ENCODE assay signal across 17 cellular contexts in genomic region chr10:45997994-45998763, GRCh38. TPM values are rescaled to one million over a fixed set of nuclear protein-coding genes. Genes with fewer than 3 reads are reported as not detected.
DNase-seq lines count a peak whose midpoint lies in the region; ATAC-seq, FAIRE-seq and TF ChIP-seq lines count a peak whose summit lies in the region.
"Had no signal": no experiment of that assay in that cellular context is flagged by ENCODE, and none has a peak within 500 bp of the region (broad histone marks: within the 10 kb centered on the region; RNA-seq: fewer than 3 reads in every experiment).

No MANE protein-coding gene starts in this region.

- POLR2A ChIA-PET in K562 (lab: Yijun Ruan, JAX) = interaction anchor here (0.9 kb wide), 1 partner anchor 66 kb away, joined by 3 read pairs; no protein-coding TSS in a partner anchor
- POLR2A ChIA-PET in HepG2 (lab: Yijun Ruan, JAX) = interaction anchor here (1.3 to 2.4 kb wide), 4 partner anchors 9 to 24 kb away, joined by 3 to 23 read pairs (median 6); no protein-coding TSS in a partner anchor

- TF ChIP-seq CTCF in K562 (IDR thresholded peaks at IDR 0.05 in 2 of 3, conservative IDR thresholded peaks at IDR 0.05 in 1 of 3; ENCODE audit: insufficient read depth in 2 of 3, low read depth in 1 of 3, low read length in 3 of 3) = no peak
- TF ChIP-seq CTCF in HepG2 (CRISPR knock-in tag; IDR thresholded peaks at IDR 0.05) = no peak

- H3K36me3 ChIP-seq in K562 (ENCODE audit: control insufficient read depth, insufficient read depth, low read length) = peaks cover 71% of the 10 kb centered on the region
- H3K36me3 ChIP-seq in HepG2 (replicated peaks in 1 of 2; ENCODE audit: control insufficient read depth in 1 of 2, insufficient read depth in 2 of 2, low read length in 2 of 2) = peaks cover 0 to 10% of the 10 kb centered on the region in 2 experiments; a peak in 2 of 5 replicates

- WGBS in K562 (ENCODE audit: insufficient coverage, low coverage, missing lambda C conversion rate) = 74% methylated on average over 5 of the region's 5 CpGs
- under 1% methylated on average over 5 of the region's 5 CpGs for WGBS in HepG2 (ENCODE audit: low lambda C conversion rate)

- no peaks in the 10 kb centered on the region for H3K27me3 Mint-ChIP-seq in activated naive CD8-positive, alpha-beta T cell
- H3K27me3 Mint-ChIP-seq in activated naive CD8-positive, alpha-beta T cell treated with anti-CD3 and anti-CD28 coated beads for 36 hours = no peaks in the 10 kb centered on the region
- H3K27me3 Mint-ChIP-seq in activated T-helper 17 cell treated with anti-CD3 and anti-CD28 coated beads, Interleukin-2, amount 50 U/mL, for 72 hours = no peaks in the 10 kb centered on the region
- H3K27me3 Mint-ChIP-seq: IgD-negative memory B cell had no signal

- peaks cover 16% of the 10 kb centered on the region for H3K36me3 Mint-ChIP-seq in activated naive CD8-positive, alpha-beta T cell
- peaks cover 39% of the 10 kb centered on the region for H3K36me3 Mint-ChIP-seq in activated naive CD8-positive, alpha-beta T cell treated with anti-CD3 and anti-CD28 coated beads for 36 hours
- H3K36me3 Mint-ChIP-seq in activated T-helper 17 cell treated with anti-CD3 and anti-CD28 coated beads, Interleukin-2, amount 50 U/mL, for 72 hours (ENCODE audit: low read depth) = peaks cover 87% of the 10 kb centered on the region

- peaks cover 40% of the 10 kb centered on the region for H3K79me2 ChIP-seq in K562 (ENCODE audit: control insufficient read depth, insufficient read depth, low read length)
- peaks cover 2% of the 10 kb centered on the region for H3K79me2 ChIP-seq in HepG2 (ENCODE audit: insufficient read depth, low read length)

- H2AFZ ChIP-seq in K562 (ENCODE audit: low read depth, low read length) (no peak overlapping the region), HepG2 (ENCODE audit: low read length) (no peak overlapping the region)

- H3K27me3 ChIP-seq in K562 (ENCODE audit: control insufficient read depth in 2 of 2, insufficient read depth in 2 of 2, low read length in 2 of 2) (no peaks in the 10 kb centered on the region), HepG2 (ENCODE audit: control insufficient read depth in 1 of 2, insufficient read depth in 2 of 2, low read length in 2 of 2) (no peaks in the 10 kb centered on the region)
- H3K27me3 ChIP-seq: SJSA1 had no signal

- ATAC-seq in K562 = no peak
- ATAC-seq in HepG2 = peak; percentile 87
- no peak for ATAC-seq in activated T-helper 17 cell treated with anti-CD3 and anti-CD28 coated beads, Interleukin-2, amount 50 U/mL, for 72 hours (replicated peaks)
- no peak for ATAC-seq in GM19455 (IDR thresholded peaks at IDR 0.05; ENCODE audit: unreplicated experiment)

- DNase-seq in activated naive CD8-positive, alpha-beta T cell treated with anti-CD3 and anti-CD28 coated beads for 36 hours = no peak
- DNase-seq in K562 (ENCODE audit: extremely low read depth in 1 of 4, low spot score in 3 of 4) (peak in 1 of 4 experiments; percentile 4), HepG2 (ENCODE audit: low spot score) (peak; percentile 98), GM12892 (ENCODE audit: insufficient read length) (no peak), NCI-H2081 (lab: John Stamatoyannopoulos, UW) (no peak)
- DNase-seq: C1 segment of cervical spinal cord, DMS53, MV-4-11, NCI-H1417 treated with DMSO at 0.1 percent for 48 hours, NCI-H2107, NCI-H345 had no signal

- peak overlapping the region; percentile 72 for H3K27ac Mint-ChIP-seq in activated naive CD8-positive, alpha-beta T cell
- H3K27ac Mint-ChIP-seq in activated naive CD8-positive, alpha-beta T cell treated with anti-CD3 and anti-CD28 coated beads for 36 hours = no peak overlapping the region
- no peak overlapping the region for H3K27ac Mint-ChIP-seq in activated T-helper 17 cell treated with anti-CD3 and anti-CD28 coated beads, Interleukin-2, amount 50 U/mL, for 72 hours

- BruUV-seq in K562 (replicated peaks; lab: Mats Ljungman, UMichigan) (TSS peak; percentile 1), HepG2 (replicated peaks; lab: Mats Ljungman, UMichigan) (no TSS peak)

- H3K9ac ChIP-seq in K562 (ENCODE audit: insufficient read depth in 1 of 2, low read depth in 2 of 2, low read length in 2 of 2) (no peak overlapping the region), HepG2 (ENCODE audit: insufficient read depth, low read depth, low read length) (peak overlapping the region; percentile 50)

- no peak for TF ChIP-seq RAD21 in K562 (CRISPR knock-in tag; conservative IDR thresholded peaks at IDR 0.05 in 1 of 2, IDR thresholded peaks at IDR 0.05 in 1 of 2)
- no peak; the same call in 1 of the 2 replicates for TF ChIP-seq RAD21 in HepG2 (CRISPR knock-in tag; IDR thresholded peaks at IDR 0.05)

- TF ChIP-seq EP300 in K562 (IDR thresholded peaks at IDR 0.05; ENCODE audit: low read length) (no peak), HepG2 (IDR thresholded peaks at IDR 0.05; ENCODE audit: low read depth in 2 of 2, low read length in 2 of 2) (peak; percentile 56 to 99; a peak in 3 of 4 replicates), HepG2 (CRISPR knock-in tag; IDR thresholded peaks at IDR 0.05; ENCODE audit: borderline replicate concordance) (peak; percentile 95)

- no peak for FAIRE-seq in K562 (lab: Jason Lieb, UNC)
- no peak for FAIRE-seq in HepG2 (lab: Jason Lieb, UNC)
- no peak for FAIRE-seq in GM12892 (lab: Jason Lieb, UNC)
- FAIRE-seq: A204.1 had no signal

- H3K9me3 ChIP-seq in K562 (replicated peaks; ENCODE audit: control insufficient read depth, insufficient read depth, low read depth, low read length) (0 out of 2 replicates have a peak, but pooled peaks cover 2% of the 10 kb centered on the region), HepG2 (ENCODE audit: low read length) (no peaks in the 10 kb centered on the region)
- H3K9me3 ChIP-seq: SJSA1 had no signal

- H3K9me3 Mint-ChIP-seq in activated naive CD8-positive, alpha-beta T cell (ENCODE audit: low read depth) = no peaks in the 10 kb centered on the region
- peaks cover 2% of the 10 kb centered on the region for H3K9me3 Mint-ChIP-seq in activated naive CD8-positive, alpha-beta T cell treated with anti-CD3 and anti-CD28 coated beads for 36 hours
- H3K9me3 Mint-ChIP-seq in activated T-helper 17 cell treated with anti-CD3 and anti-CD28 coated beads, Interleukin-2, amount 50 U/mL, for 72 hours = no peaks in the 10 kb centered on the region

- H3K9me1 ChIP-seq in K562 (ENCODE audit: control insufficient read depth, insufficient read depth, low read length) = no peaks in the 10 kb centered on the region

- no peak overlapping the region for H3K4me3 Mint-ChIP-seq in activated naive CD8-positive, alpha-beta T cell
- no peak overlapping the region for H3K4me3 Mint-ChIP-seq in activated naive CD8-positive, alpha-beta T cell treated with anti-CD3 and anti-CD28 coated beads for 36 hours
- H3K4me3 Mint-ChIP-seq in activated T-helper 17 cell treated with anti-CD3 and anti-CD28 coated beads, Interleukin-2, amount 50 U/mL, for 72 hours = no peak overlapping the region
- H3K4me3 Mint-ChIP-seq: IgD-negative memory B cell had no signal

- TF ChIP-seq POLR2A in K562 (conservative IDR thresholded peaks at IDR 0.05) = no peak
- TF ChIP-seq POLR2A in HepG2 (IDR thresholded peaks at IDR 0.05; ENCODE audit: insufficient read depth in 1 of 2, low read depth in 2 of 2, low read length in 2 of 2) = no peak
- no peak for TF ChIP-seq POLR2A in GM12892 (IDR thresholded peaks at IDR 0.05; ENCODE audit: low read depth, low read length)

- H3K4me2 ChIP-seq in K562 (ENCODE audit: insufficient read depth, low read length) (no peak overlapping the region), HepG2 (ENCODE audit: low read depth, low read length) (peak overlapping the region; percentile 70)

- H3K27ac ChIP-seq in K562 (ENCODE audit: extremely low read depth, low read depth, low read length) (peak overlapping the region; percentile 19; the same call in 1 of the 3 replicates), HepG2 (ENCODE audit: extremely low read length, insufficient read depth, low read length) (peak overlapping the region; percentile 77)
- H3K27ac ChIP-seq: SJSA1 had no signal

- CTCF ChIA-PET in K562 (lab: Yijun Ruan, JAX; ENCODE audit: low intra/inter-chr PET ratio) (no interaction called here), HepG2 (lab: Yijun Ruan, JAX; ENCODE audit: low intra/inter-chr PET ratio, low total read pairs) (no interaction called here)

- no peaks in the 10 kb centered on the region for H3K4me1 Mint-ChIP-seq in activated naive CD8-positive, alpha-beta T cell (ENCODE audit: low read depth)
- H3K4me1 Mint-ChIP-seq in activated naive CD8-positive, alpha-beta T cell treated with anti-CD3 and anti-CD28 coated beads for 36 hours = no peaks in the 10 kb centered on the region
- H3K4me1 Mint-ChIP-seq in activated T-helper 17 cell treated with anti-CD3 and anti-CD28 coated beads, Interleukin-2, amount 50 U/mL, for 72 hours = no peaks in the 10 kb centered on the region

- H3K4me3 ChIP-seq in K562 (no peak overlapping the region), HepG2 (replicated peaks in 1 of 3; ENCODE audit: insufficient read depth in 1 of 3, low read depth in 2 of 3, low read length in 3 of 3) (peak overlapping the region in 1 of 3 experiments; percentile 2; a peak in 1 of 6 replicates)
- H3K4me3 ChIP-seq: SJSA1 had no signal

- H3K4me1 ChIP-seq in K562 (replicated peaks in 1 of 2; ENCODE audit: control insufficient read depth in 2 of 2, insufficient read depth in 2 of 2, low read length in 2 of 2) (peaks cover 16 to 36% of the 10 kb centered on the region in 2 experiments; a peak in 4 of 5 replicates), HepG2 (ENCODE audit: insufficient read depth, low read length) (peaks cover 72% of the 10 kb centered on the region)
- H3K4me1 ChIP-seq: SJSA1 had no signal

- in situ Hi-C loops in K562 (cut with MboI) = loop anchor here (5.0 kb wide), 1 partner anchor 131 kb away; no protein-coding TSS in a partner anchor
- in situ Hi-C loops in HepG2 (cut with HindIII; ENCODE audit: extremely low pct_ligation_motif_present, low pct_unique_long_range_greater_than_20kb) = no loop called here

- H4K20me1 ChIP-seq in K562 (replicated peaks; ENCODE audit: control insufficient read depth, insufficient read depth, low read length) = no peaks in the 10 kb centered on the region
- H4K20me1 ChIP-seq in HepG2 (ENCODE audit: insufficient read depth, low read length) = no peaks in the 10 kb centered on the region

- intact Hi-C loops in K562 (cut with micrococcal nuclease) (no loop called here), HepG2 (cut with micrococcal nuclease; ENCODE audit: unreplicated experiment) (loop anchor here (1.0 kb wide), 1 partner anchor 23 kb away; no protein-coding TSS in a partner anchor)

RNA-seq across cellular contexts. Expression of gene TIMM23, which starts 25.9 kb away (rescaled TPM):
- total RNA-seq in activated naive CD8-positive, alpha-beta T cell treated with anti-CD3 and anti-CD28 coated beads for 36 hours = 100 to 1,000 TPM; 115 to 117 TPM
- 53.0 and 71.7 TPM in 2 replicates for total RNA-seq in K562 (2011; cell fraction: chromatin; rRNA removed; ENCODE audit: low replicate concordance)
- total RNA-seq in K562 (2011; cell fraction: nucleolus; rRNA removed) = 60.0 and 64.7 TPM in 2 replicates
- 77.5 and 101 TPM in 2 replicates for total RNA-seq in K562 (2011; cell fraction: nucleoplasm; rRNA removed)
- total RNA-seq in K562 (2014; rRNA removed) = 183 and 192 TPM in 2 replicates
- 150 and 165 TPM in 2 replicates for total RNA-seq in K562 (2014; rRNA removed; fragmentation: Illumina TruSeq; extraction: Trizol)
- total RNA-seq in K562 (2015; rRNA removed; fragmentation: Illumina TruSeq; extraction: Trizol) = 147 and 161 TPM in 2 replicates
- total RNA-seq in K562 (2021) = 148 and 150 TPM in 2 replicates
- polyA plus RNA-seq in K562 (2011; rRNA removed) = 186 and 280 TPM in 2 replicates
- 122 and 200 TPM in 2 replicates for polyA plus RNA-seq in K562 (2011; cell fraction: cytosol; rRNA removed)
- 45.3 and 66.2 TPM in 2 replicates for polyA plus RNA-seq in K562 (2011; cell fraction: nucleus; rRNA removed)
- polyA plus RNA-seq in K562 (2012) = 97.4 and 157 TPM in 2 replicates
- 214 and 226 TPM in 2 replicates for polyA plus RNA-seq in K562 (2014; fragmentation: Illumina TruSeq; extraction: Trizol)
- 100 to 1,000 TPM; 158 to 214 TPM for polyA plus RNA-seq in K562 (2014; fragmentation: Nextera tagmentation; extraction: Ambion mirVana)
- 230 and 238 TPM in 2 replicates for polyA plus RNA-seq in K562 (2014; rRNA removed)
- polyA minus RNA-seq in K562 (2011; rRNA and poly(A)+ RNA removed) = 176 and 223 TPM in 2 replicates
- polyA minus RNA-seq in K562 (2011; cell fraction: cytosol; rRNA and poly(A)+ RNA removed) = 56.4 and 87.4 TPM in 2 replicates
- 29.2 and 43.0 TPM in 2 replicates for polyA minus RNA-seq in K562 (2011; cell fraction: nucleus; rRNA and poly(A)+ RNA removed)
- total RNA-seq in HepG2 (2016; rRNA removed; fragmentation: Illumina TruSeq; extraction: Trizol) = 98.6 and 105 TPM in 2 replicates
- total RNA-seq in HepG2 (2016; cell fraction: cytosol; rRNA removed; fragmentation: Illumina TruSeq; extraction: Trizol; ENCODE audit: low read depth) = 38.4 and 41.4 TPM in 2 replicates
- 102 and 111 TPM in 2 replicates for total RNA-seq in HepG2 (2016; cell fraction: insoluble cytoplasmic fraction; rRNA removed; fragmentation: Illumina TruSeq; extraction: Trizol)
- total RNA-seq in HepG2 (2016; cell fraction: membrane; rRNA removed; fragmentation: Illumina TruSeq; extraction: Trizol) = 49.4 and 51.1 TPM in 2 replicates
- total RNA-seq in HepG2 (2016; cell fraction: nucleus; rRNA removed; fragmentation: Illumina TruSeq; extraction: Trizol) = 65.9 and 68.3 TPM in 2 replicates
- polyA plus RNA-seq in HepG2 (2011; rRNA removed) = 59.1 and 80.2 TPM in 2 replicates
- 55.4 and 78.1 TPM in 2 replicates for polyA plus RNA-seq in HepG2 (2011; cell fraction: cytosol; rRNA removed)
- polyA plus RNA-seq in HepG2 (2011; cell fraction: nucleus; rRNA removed) = 19.7 and 23.5 TPM in 2 replicates
- 63.5 and 76.7 TPM in 2 replicates for polyA plus RNA-seq in HepG2 (2012)
- polyA plus RNA-seq in HepG2 (2016; cell fraction: cytosol; fragmentation: Illumina TruSeq; extraction: Trizol; ENCODE audit: low read depth) = 32.7 and 33.7 TPM in 2 replicates
- polyA plus RNA-seq in HepG2 (2016; cell fraction: insoluble cytoplasmic fraction; fragmentation: Illumina TruSeq; extraction: Trizol; ENCODE audit: low read depth) = 126 and 140 TPM in 2 replicates
- polyA plus RNA-seq in HepG2 (2016; cell fraction: membrane; fragmentation: Illumina TruSeq; extraction: Trizol; ENCODE audit: low read depth) = 42.9 and 45.4 TPM in 2 replicates
- 119 and 120 TPM in 2 replicates for polyA plus RNA-seq in HepG2 (2016; cell fraction: nucleus; fragmentation: Illumina TruSeq; extraction: Trizol; ENCODE audit: insufficient read depth, low read depth)
- polyA minus RNA-seq in HepG2 (2011; rRNA and poly(A)+ RNA removed; ENCODE audit: low replicate concordance) = 27.0 and 73.4 TPM in 2 replicates
- polyA minus RNA-seq in HepG2 (2011; cell fraction: cytosol; rRNA and poly(A)+ RNA removed) = 35.2 and 36.4 TPM in 2 replicates
- polyA minus RNA-seq in HepG2 (2011; cell fraction: nucleus; rRNA and poly(A)+ RNA removed) = 32.4 and 33.3 TPM in 2 replicates
- total RNA-seq in activated T-helper 17 cell treated with anti-CD3 and anti-CD28 coated beads, Interleukin-2, amount 50 U/mL, for 72 hours = 10 to 100 TPM; 32.0 to 86.0 TPM
- polyA plus RNA-seq in GM12892 (2012; ENCODE audit: missing spikeins) = 92.3 TPM

RNA-seq across cellular contexts. Expression of gene NCOA4, which starts 32.2 kb away (rescaled TPM):
- 100 to 1,000 TPM; 109 to 111 TPM for total RNA-seq in activated naive CD8-positive, alpha-beta T cell treated with anti-CD3 and anti-CD28 coated beads for 36 hours
- 56.1 and 85.1 TPM in 2 replicates for total RNA-seq in K562 (2011; cell fraction: chromatin; rRNA removed; ENCODE audit: low replicate concordance)
- total RNA-seq in K562 (2011; cell fraction: nucleolus; rRNA removed) = 49.9 and 53.6 TPM in 2 replicates
- 62.1 and 74.5 TPM in 2 replicates for total RNA-seq in K562 (2011; cell fraction: nucleoplasm; rRNA removed)
- total RNA-seq in K562 (2014; rRNA removed) (136 and 144 TPM in 2 replicates), K562 (2014; rRNA removed; fragmentation: Illumina TruSeq; extraction: Trizol) (200 and 222 TPM in 2 replicates), K562 (2015; rRNA removed; fragmentation: Illumina TruSeq; extraction: Trizol) (169 and 182 TPM in 2 replicates), K562 (2021) (136 TPM in 2 replicates), HepG2 (2016; rRNA removed; fragmentation: Illumina TruSeq; extraction: Trizol) (306 and 519 TPM in 2 replicates)
- polyA plus RNA-seq in K562 (2011; rRNA removed) (237 and 283 TPM in 2 replicates), K562 (2014; fragmentation: Illumina TruSeq; extraction: Trizol) (146 and 181 TPM in 2 replicates), K562 (2014; fragmentation: Nextera tagmentation; extraction: Ambion mirVana) (100 to 1,000 TPM; 126 to 196 TPM), K562 (2014; rRNA removed) (89.8 and 108 TPM in 2 replicates), HepG2 (2011; rRNA removed) (324 and 400 TPM in 2 replicates)
- polyA plus RNA-seq in K562 (2011; cell fraction: cytosol; rRNA removed) = 98.1 and 135 TPM in 2 replicates
- polyA plus RNA-seq in K562 (2011; cell fraction: nucleus; rRNA removed) = 64.2 and 91.5 TPM in 2 replicates
- 122 and 153 TPM in 2 replicates for polyA plus RNA-seq in K562 (2012)
- polyA minus RNA-seq in K562 (2011; rRNA and poly(A)+ RNA removed) = 332 and 338 TPM in 2 replicates
- polyA minus RNA-seq in K562 (2011; cell fraction: cytosol; rRNA and poly(A)+ RNA removed) = 120 and 132 TPM in 2 replicates
- 29.6 and 65.0 TPM in 2 replicates for polyA minus RNA-seq in K562 (2011; cell fraction: nucleus; rRNA and poly(A)+ RNA removed)
- 41.5 and 47.9 TPM in 2 replicates for total RNA-seq in HepG2 (2016; cell fraction: cytosol; rRNA removed; fragmentation: Illumina TruSeq; extraction: Trizol; ENCODE audit: low read depth)
- 301 and 511 TPM in 2 replicates for total RNA-seq in HepG2 (2016; cell fraction: insoluble cytoplasmic fraction; rRNA removed; fragmentation: Illumina TruSeq; extraction: Trizol)
- 139 and 156 TPM in 2 replicates for total RNA-seq in HepG2 (2016; cell fraction: membrane; rRNA removed; fragmentation: Illumina TruSeq; extraction: Trizol)
- 164 and 168 TPM in 2 replicates for total RNA-seq in HepG2 (2016; cell fraction: nucleus; rRNA removed; fragmentation: Illumina TruSeq; extraction: Trizol)
- polyA plus RNA-seq in HepG2 (2011; cell fraction: cytosol; rRNA removed) = 198 and 289 TPM in 2 replicates
- polyA plus RNA-seq in HepG2 (2011; cell fraction: nucleus; rRNA removed) = 115 and 150 TPM in 2 replicates
- polyA plus RNA-seq in HepG2 (2012) = 250 and 343 TPM in 2 replicates
- polyA plus RNA-seq in HepG2 (2016; cell fraction: cytosol; fragmentation: Illumina TruSeq; extraction: Trizol; ENCODE audit: low read depth) = 15.2 and 17.3 TPM in 2 replicates
- polyA plus RNA-seq in HepG2 (2016; cell fraction: insoluble cytoplasmic fraction; fragmentation: Illumina TruSeq; extraction: Trizol; ENCODE audit: low read depth) = 352 and 368 TPM in 2 replicates
- 48.5 and 57.6 TPM in 2 replicates for polyA plus RNA-seq in HepG2 (2016; cell fraction: membrane; fragmentation: Illumina TruSeq; extraction: Trizol; ENCODE audit: low read depth)
- 161 and 162 TPM in 2 replicates for polyA plus RNA-seq in HepG2 (2016; cell fraction: nucleus; fragmentation: Illumina TruSeq; extraction: Trizol; ENCODE audit: insufficient read depth, low read depth)
- 203 and 487 TPM in 2 replicates for polyA minus RNA-seq in HepG2 (2011; rRNA and poly(A)+ RNA removed; ENCODE audit: low replicate concordance)
- 356 and 419 TPM in 2 replicates for polyA minus RNA-seq in HepG2 (2011; cell fraction: cytosol; rRNA and poly(A)+ RNA removed)
- 163 and 303 TPM in 2 replicates for polyA minus RNA-seq in HepG2 (2011; cell fraction: nucleus; rRNA and poly(A)+ RNA removed)
- 100 to 1,000 TPM in 1 of 2 donors, 10 to 100 TPM in 1; 74.0 to 114 TPM for total RNA-seq in activated T-helper 17 cell treated with anti-CD3 and anti-CD28 coated beads, Interleukin-2, amount 50 U/mL, for 72 hours
- 65.1 TPM for polyA plus RNA-seq in GM12892 (2012; ENCODE audit: missing spikeins)

RNA-seq across cellular contexts. Expression of gene MSMB, which starts 47.9 kb away (rescaled TPM):
- not detected for total RNA-seq in activated naive CD8-positive, alpha-beta T cell treated with anti-CD3 and anti-CD28 coated beads for 36 hours
- not detected in 2 replicates for total RNA-seq in K562 (2011; cell fraction: chromatin; rRNA removed; ENCODE audit: low replicate concordance)
- total RNA-seq in K562 (2011; cell fraction: nucleolus; rRNA removed) = not detected in 2 replicates
- total RNA-seq in K562 (2011; cell fraction: nucleoplasm; rRNA removed) = not detected in 2 replicates
- total RNA-seq in K562 (2014; rRNA removed) = not detected in 2 replicates
- not detected in 2 replicates for total RNA-seq in K562 (2014; rRNA removed; fragmentation: Illumina TruSeq; extraction: Trizol)
- total RNA-seq in K562 (2015; rRNA removed; fragmentation: Illumina TruSeq; extraction: Trizol) = not detected in 2 replicates
- total RNA-seq in K562 (2021) = not detected in 2 replicates
- not detected in 2 replicates for polyA plus RNA-seq in K562 (2011; rRNA removed)
- polyA plus RNA-seq in K562 (2011; cell fraction: cytosol; rRNA removed) = not detected in 2 replicates
- not detected in 2 replicates for polyA plus RNA-seq in K562 (2011; cell fraction: nucleus; rRNA removed)
- 0.21 and 0.53 TPM in 2 replicates for polyA plus RNA-seq in K562 (2012)
- not detected in 2 replicates for polyA plus RNA-seq in K562 (2014; fragmentation: Illumina TruSeq; extraction: Trizol)
- polyA plus RNA-seq in K562 (2014; fragmentation: Nextera tagmentation; extraction: Ambion mirVana) = under 1 TPM in 1 of 2 experiments, not detected in 1; 0.21 TPM
- 0.60 TPM in 1 of 2 replicates, not detected in the other for polyA plus RNA-seq in K562 (2014; rRNA removed)
- not detected in 2 replicates for polyA minus RNA-seq in K562 (2011; rRNA and poly(A)+ RNA removed)
- not detected in 2 replicates for polyA minus RNA-seq in K562 (2011; cell fraction: cytosol; rRNA and poly(A)+ RNA removed)
- polyA minus RNA-seq in K562 (2011; cell fraction: nucleus; rRNA and poly(A)+ RNA removed) = not detected in 2 replicates
- not detected in 2 replicates for total RNA-seq in HepG2 (2016; rRNA removed; fragmentation: Illumina TruSeq; extraction: Trizol)
- total RNA-seq in HepG2 (2016; cell fraction: cytosol; rRNA removed; fragmentation: Illumina TruSeq; extraction: Trizol; ENCODE audit: low read depth) = not detected in 2 replicates
- total RNA-seq in HepG2 (2016; cell fraction: insoluble cytoplasmic fraction; rRNA removed; fragmentation: Illumina TruSeq; extraction: Trizol) = not detected in 2 replicates
- total RNA-seq in HepG2 (2016; cell fraction: membrane; rRNA removed; fragmentation: Illumina TruSeq; extraction: Trizol) = not detected in 2 replicates
- not detected in 2 replicates for total RNA-seq in HepG2 (2016; cell fraction: nucleus; rRNA removed; fragmentation: Illumina TruSeq; extraction: Trizol)
- 0.84 and 1.3 TPM in 2 replicates for polyA plus RNA-seq in HepG2 (2011; rRNA removed)
- polyA plus RNA-seq in HepG2 (2011; cell fraction: cytosol; rRNA removed) = not detected in 2 replicates
- polyA plus RNA-seq in HepG2 (2011; cell fraction: nucleus; rRNA removed) = not detected in 2 replicates
- polyA plus RNA-seq in HepG2 (2012) = 4.1 and 8.1 TPM in 2 replicates
- polyA plus RNA-seq in HepG2 (2016; cell fraction: cytosol; fragmentation: Illumina TruSeq; extraction: Trizol; ENCODE audit: low read depth) = not detected in 2 replicates
- polyA plus RNA-seq in HepG2 (2016; cell fraction: insoluble cytoplasmic fraction; fragmentation: Illumina TruSeq; extraction: Trizol; ENCODE audit: low read depth) = not detected in 2 replicates
- polyA plus RNA-seq in HepG2 (2016; cell fraction: membrane; fragmentation: Illumina TruSeq; extraction: Trizol; ENCODE audit: low read depth) = not detected in 2 replicates
- polyA plus RNA-seq in HepG2 (2016; cell fraction: nucleus; fragmentation: Illumina TruSeq; extraction: Trizol; ENCODE audit: insufficient read depth, low read depth) = not detected in 2 replicates
- polyA minus RNA-seq in HepG2 (2011; rRNA and poly(A)+ RNA removed; ENCODE audit: low replicate concordance) = not detected in 2 replicates
- polyA minus RNA-seq in HepG2 (2011; cell fraction: cytosol; rRNA and poly(A)+ RNA removed) = not detected in 2 replicates
- not detected in 2 replicates for polyA minus RNA-seq in HepG2 (2011; cell fraction: nucleus; rRNA and poly(A)+ RNA removed)
- not detected for total RNA-seq in activated T-helper 17 cell treated with anti-CD3 and anti-CD28 coated beads, Interleukin-2, amount 50 U/mL, for 72 hours
- polyA plus RNA-seq in GM12892 (2012; ENCODE audit: missing spikeins) = not detected
- total RNA-seq: SJSA1 had no signal
- polyA plus RNA-seq: IgD-negative memory B cell had no signal
